2 cellular contexts compared by ENCODE assay signal in genomic region chr10:78180306-78180705, GRCh38.
TF ChIP-seq lines count a peak whose summit lies in the region.

No MANE protein-coding gene starts in this region.

TF ChIP-seq in IMR-90, 13 proteins besides CTCF, POLR2A, EP300 and RAD21:
- TF ChIP-seq USF2 (IDR thresholded peaks at IDR 0.05; ENCODE audit: low read depth, low read length) (no peak), RFX5 (IDR thresholded peaks at IDR 0.05; ENCODE audit: low read depth, low read length) (no peak), ELK1 (IDR thresholded peaks at IDR 0.05; ENCODE audit: borderline replicate concordance, low read depth, low read length) (no peak), MXI1 (IDR thresholded peaks at IDR 0.05; ENCODE audit: borderline replicate concordance, low read depth, low read length) (no peak), MAZ (IDR thresholded peaks at IDR 0.05; ENCODE audit: borderline replicate concordance, low read depth, low read length) (no peak), NFE2L2 (IDR thresholded peaks at IDR 0.05; ENCODE audit: low read depth, low read length) (no peak), FOS (IDR thresholded peaks at IDR 0.05; ENCODE audit: low read depth, low read length) (no peak), MAFK (IDR thresholded peaks at IDR 0.05; ENCODE audit: low read depth, low read length) (no peak), CHD1 (IDR thresholded peaks at IDR 0.05; ENCODE audit: low read depth, low read length) (no peak), CEBPB (IDR thresholded peaks at IDR 0.05; ENCODE audit: low read depth, low read length) (no peak), RCOR1 (IDR thresholded peaks at IDR 0.05; ENCODE audit: insufficient replicate concordance, low read length) (no peak), BHLHE40 (IDR thresholded peaks at IDR 0.05; ENCODE audit: low read depth, low read length) (no peak), SMC3 (IDR thresholded peaks at IDR 0.05; ENCODE audit: low read depth, low read length) (no peak)

TF ChIP-seq in K562, 482 proteins besides CTCF, POLR2A, EP300 and RAD21 (continued from another document):
- TF ChIP-seq TCF15 (CRISPR knock-in tag; IDR thresholded peaks at IDR 0.05) (no peak), ZBTB26 (CRISPR knock-in tag; IDR thresholded peaks at IDR 0.05) (no peak), CBX8 (IDR thresholded peaks at IDR 0.05; ENCODE audit: borderline replicate concordance, extremely low read depth, low read depth, low read length, poor library complexity, severe bottlenecking) (no peak), PTRF (tag; IDR thresholded peaks at IDR 0.05) (no peak), BACH1 (tag; IDR thresholded peaks at IDR 0.05) (no peak), KLF1 (tag; IDR thresholded peaks at IDR 0.05) (0 out of 2 replicates have a peak, but pooled peaks have one; percentile 25), GABPB1 (CRISPR knock-in tag; IDR thresholded peaks at IDR 0.05) (no peak)
